18 cellular contexts compared by ENCODE assay signal in the genomic region with DNA sequence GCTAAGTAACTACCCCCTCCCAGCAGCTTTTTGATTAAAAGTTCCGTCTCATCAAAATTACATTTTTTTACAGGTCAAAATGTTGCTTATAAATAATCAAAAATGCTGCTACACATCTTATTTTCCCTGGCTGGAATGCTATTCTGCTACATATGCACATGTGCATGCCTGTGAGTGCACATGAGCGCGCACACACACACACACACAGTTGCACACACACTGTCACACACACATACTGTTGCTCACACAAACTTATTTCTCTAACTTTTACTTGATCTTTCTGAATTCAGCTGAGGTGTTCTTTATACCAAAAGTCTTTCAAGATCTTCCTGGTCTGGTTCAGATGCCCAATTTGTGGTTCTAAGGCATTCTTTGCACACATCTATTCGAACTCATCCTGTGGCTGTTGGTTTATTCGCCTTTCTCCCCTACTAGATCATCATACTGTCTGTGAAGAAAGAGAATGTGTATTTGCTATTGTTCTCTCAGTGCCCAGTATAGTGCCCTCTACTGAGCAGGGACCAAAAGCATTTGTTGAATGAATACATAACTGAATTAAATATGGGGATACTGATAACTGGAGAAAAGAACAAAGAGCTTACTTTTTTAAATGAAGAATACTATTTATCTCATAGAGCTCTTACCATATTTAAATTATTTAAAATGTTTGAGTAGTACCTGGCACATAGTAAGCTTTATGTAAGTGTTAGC.
A peak's percentile ranks its signal among the peaks of the same experiment; 100 is the strongest.
DNase-seq lines count a peak whose midpoint lies in the region; ATAC-seq and TF ChIP-seq lines count a peak whose summit lies in the region.
"Had no signal": no experiment of that assay in that cellular context is flagged by ENCODE, and none has a peak within 500 bp of the region (broad histone marks: within the 10 kb centered on the region; RNA-seq: fewer than 3 reads in every experiment).

No MANE protein-coding gene starts in this region.

- H3K27me3 Mint-ChIP-seq in endothelial cell (ENCODE audit: unreplicated experiment) (no peaks in the 10 kb centered on the region), progenitor cell of endocrine pancreas (no peaks in the 10 kb centered on the region)
- H3K27me3 Mint-ChIP-seq: activated naive CD8-positive, alpha-beta T cell treated with anti-CD3 and anti-CD28 coated beads for 36 hours; stimulated activated naive CD8-positive, alpha-beta T cell treated with anti-CD3 and anti-CD28 coated beads, Interleukin-15, amount 100 ng/mL, for 72 hours had no signal

- H3K4me3 Mint-ChIP-seq in endothelial cell (ENCODE audit: unreplicated experiment) (peak overlapping the region; percentile 54), progenitor cell of endocrine pancreas (ENCODE audit: low read depth) (no peak overlapping the region)
- H3K4me3 Mint-ChIP-seq: activated naive CD8-positive, alpha-beta T cell treated with anti-CD3 and anti-CD28 coated beads for 36 hours; stimulated activated naive CD8-positive, alpha-beta T cell treated with anti-CD3 and anti-CD28 coated beads, Interleukin-15, amount 100 ng/mL, for 72 hours had no signal

- TF ChIP-seq CTCF in GM12874 (IDR thresholded peaks at IDR 0.05; ENCODE audit: insufficient read depth, low read depth, low read length) (0 out of 2 replicates have a peak, but pooled peaks have one; percentile 17), OCI-LY1 (IDR thresholded peaks at IDR 0.05; ENCODE audit: low read length) (peak; percentile 43), endothelial cell (IDR thresholded peaks at IDR 0.05; ENCODE audit: unreplicated experiment) (no peak), progenitor cell of endocrine pancreas (IDR thresholded peaks at IDR 0.05; ENCODE audit: unreplicated experiment) (peak; percentile 20)

- ATAC-seq in sciatic nerve (no peak), GM21360 (IDR thresholded peaks at IDR 0.05; ENCODE audit: unreplicated experiment) (no peak)
- ATAC-seq: stimulated activated naive CD8-positive, alpha-beta T cell treated with anti-CD3 and anti-CD28 coated beads, Interleukin-15, amount 100 ng/mL, for 72 hours had no signal

- no peak overlapping the region for H3K27ac ChIP-seq in OCI-LY1 (ENCODE audit: low read depth, low read length, poor library complexity, severe bottlenecking)
- H3K27ac ChIP-seq: parathyroid adenoma, vagina had no signal

- H3K36me3 Mint-ChIP-seq in endothelial cell (ENCODE audit: low read depth, unreplicated experiment): no peaks in the 10 kb centered on the region
- no peaks in the 10 kb centered on the region for H3K36me3 Mint-ChIP-seq in progenitor cell of endocrine pancreas (ENCODE audit: insufficient read depth)
- H3K36me3 Mint-ChIP-seq: activated naive CD8-positive, alpha-beta T cell treated with anti-CD3 and anti-CD28 coated beads for 36 hours had no signal

- no peak overlapping the region for H3K4me3 ChIP-seq in OCI-LY1 (ENCODE audit: low read depth, low read length, poor library complexity, severe bottlenecking)
- H3K4me3 ChIP-seq: MG63, vagina had no signal

- H3F3A ChIP-seq in OCI-LY1 (ENCODE audit: insufficient read depth, low read length): no peaks in the 10 kb centered on the region

- H3K9me3 Mint-ChIP-seq in endothelial cell (ENCODE audit: unreplicated experiment) (no peaks in the 10 kb centered on the region), progenitor cell of endocrine pancreas (ENCODE audit: low read depth) (peaks cover 3% of the 10 kb centered on the region)
- H3K9me3 Mint-ChIP-seq: activated naive CD8-positive, alpha-beta T cell treated with anti-CD3 and anti-CD28 coated beads for 36 hours; stimulated activated naive CD8-positive, alpha-beta T cell treated with anti-CD3 and anti-CD28 coated beads, Interleukin-15, amount 100 ng/mL, for 72 hours had no signal

- no peaks in the 10 kb centered on the region; the same call in 1 of the 2 replicates for H3K79me2 ChIP-seq in OCI-LY1 (ENCODE audit: insufficient read depth, low read length)
- H3K79me2 ChIP-seq: parathyroid adenoma had no signal

- intact Hi-C loops in sciatic nerve (cut with DNase I): no loop called here

- DNase-seq in endothelial cell (ENCODE audit: low spot score) (no peak), progenitor cell of endocrine pancreas (ENCODE audit: low spot score, unreplicated experiment) (no peak), sciatic nerve (ENCODE audit: low spot score) (no peak)
- DNase-seq in activated CD4-positive, alpha-beta T cell treated with anti-CD3 and anti-CD28 coated beads for 4 hours: no peak
- DNase-seq: activated CD4-positive, alpha-beta T cell treated with anti-CD3 and anti-CD28 coated beads, Interleukin-2, amount 50 U/mL, for 1 hour; activated naive CD8-positive, alpha-beta T cell treated with anti-CD3 and anti-CD28 coated beads for 36 hours; activated T-cell treated with anti-CD3 and anti-CD28 coated beads, Interleukin-2, amount 50 U/mL, for 1 hour; erythroblast; kidney; MG63; NCI-H774; stimulated activated naive CD8-positive, alpha-beta T cell treated with anti-CD3 and anti-CD28 coated beads, Interleukin-15, amount 100 ng/mL, for 72 hours; T1000 had no signal

- H3K4me1 ChIP-seq in OCI-LY1 (ENCODE audit: insufficient read depth, low read length, severe bottlenecking): no peaks in the 10 kb centered on the region
- H3K4me1 ChIP-seq: parathyroid adenoma, vagina had no signal

- H3K4me1 Mint-ChIP-seq in endothelial cell (ENCODE audit: unreplicated experiment) (peaks cover 54% of the 10 kb centered on the region), progenitor cell of endocrine pancreas (ENCODE audit: low read depth) (peaks cover 40% of the 10 kb centered on the region)

- no peak overlapping the region for H2AFZ ChIP-seq in OCI-LY1 (ENCODE audit: low read length)
- H2AFZ ChIP-seq: parathyroid adenoma had no signal

- no peaks in the 10 kb centered on the region for H3K9me3 ChIP-seq in OCI-LY1 (ENCODE audit: low read length)
- H3K9me3 ChIP-seq: MG63, vagina had no signal

- H4K20me1 ChIP-seq in OCI-LY1 (ENCODE audit: insufficient read depth, low read length): no peaks in the 10 kb centered on the region

- H3K27me3 ChIP-seq in OCI-LY1 (ENCODE audit: insufficient read depth, low read length): no peaks in the 10 kb centered on the region
- H3K27me3 ChIP-seq: MG63, vagina had no signal

- H3K9ac ChIP-seq in OCI-LY1 (ENCODE audit: low read length): no peak overlapping the region
- H3K9ac ChIP-seq: parathyroid adenoma had no signal

- H3K36me3 ChIP-seq in OCI-LY1 (ENCODE audit: insufficient read depth, low read length): no peaks in the 10 kb centered on the region
- H3K36me3 ChIP-seq: MG63, vagina had no signal

- H3K9me2 ChIP-seq in OCI-LY1 (ENCODE audit: low read depth, low read length): no peaks in the 10 kb centered on the region

- no peak overlapping the region for H3K4me2 ChIP-seq in OCI-LY1 (ENCODE audit: low read length)

- peak overlapping the region; percentile 72 for H3K27ac Mint-ChIP-seq in endothelial cell (ENCODE audit: unreplicated experiment)
- no peak overlapping the region for H3K27ac Mint-ChIP-seq in progenitor cell of endocrine pancreas
- H3K27ac Mint-ChIP-seq: activated naive CD8-positive, alpha-beta T cell treated with anti-CD3 and anti-CD28 coated beads for 36 hours; stimulated activated naive CD8-positive, alpha-beta T cell treated with anti-CD3 and anti-CD28 coated beads, Interleukin-15, amount 100 ng/mL, for 72 hours had no signal
